In genomic region chr5:43313035-43313853, GRCh38 we compare ENCODE assay signal across 8 cellular contexts. TPM values are rescaled to one million over a fixed set of nuclear protein-coding genes. Genes with fewer than 3 reads are reported as not detected.
A peak's percentile ranks its signal among the peaks of the same experiment; 100 is the strongest.
DNase-seq lines count a peak whose midpoint lies in the region; ATAC-seq and TF ChIP-seq lines count a peak whose summit lies in the region.

HMGCS1 (minus strand) TSS chr5:43313412; CDS start chr5:43298965, 14,447 bp downstream.

- peak within 1 kb of the TSS; percentile 68 to 81 for H3K4me3 ChIP-seq in prostate gland
- peak within 1 kb of the TSS; percentile 71 for H3K4me3 ChIP-seq in urinary bladder (ENCODE audit: low read depth, low read length)

- under 1% methylated on average over 69 of the region's 70 CpGs for WGBS in prostate gland
- under 1% methylated on average over 70 of the region's 70 CpGs for WGBS in urinary bladder

- H3K27ac ChIP-seq in prostate gland, result peak within 1 kb of the TSS; percentile 90 to 92
- H3K27ac ChIP-seq in urinary bladder (ENCODE audit: low read depth), result peak within 1 kb of the TSS; percentile 90

- ATAC-seq in GM18499 (IDR thresholded peaks at IDR 0.05; ENCODE audit: insufficient read depth, unreplicated experiment) (peak; percentile 94), HG02943 (IDR thresholded peaks at IDR 0.05; ENCODE audit: low read depth, unreplicated experiment) (peak; percentile 96), left ventricle myocardium superior (peak; percentile 98)

- TF ChIP-seq CTCF in prostate gland (IDR thresholded peaks at IDR 0.05), result peak in 2 of 4 experiments; percentile 6 to 12

- no peaks in the 10 kb centered on the region for H3K9me3 ChIP-seq in prostate gland

- intact Hi-C loops in T-helper 2 cell treated with Interferon-gamma antibody and Interleukin-4, amounts not matched to agents 100 ng/mL and 5 ng/mL, for 36 hours (cut with micrococcal nuclease), result loop anchor here (1.0 to 5.0 kb wide), 18 partner anchors 9 to 1494 kb away; partner anchors contain the start of genes ANXA2R, C5orf34, MRPS30 and NIM1K
- intact Hi-C loops in left ventricle myocardium superior (cut with micrococcal nuclease), result loop anchor here (5.0 kb wide), 1 partner anchor 191 kb away; the partner anchor contains the start of gene ZNF131
- intact Hi-C loops in prostate gland (cut with DNase I), result loop anchor here (5.0 to 10.0 kb wide), 5 partner anchors 169 to 1494 kb away; partner anchors contain the start of genes MRPS30, TMEM267 and ZNF131

- DNase-seq in NCI-H187 treated with DMSO at 0.1 percent for 48 hours (lab: John Stamatoyannopoulos, UW), result peak; percentile 99
- DNase-seq in anterior cingulate cortex (lab: John Stamatoyannopoulos, UW), result peak; percentile 85 to 100 (median 99)
- DNase-seq in left ventricle myocardium superior, result peak; percentile 97
- peak; percentile 98 for DNase-seq in prostate gland (ENCODE audit: low spot score)

- peak; percentile 99 for TF ChIP-seq POLR2A in prostate gland (IDR thresholded peaks at IDR 0.05)

- H3K36me3 ChIP-seq in prostate gland (no peaks in the 10 kb centered on the region), urinary bladder (ENCODE audit: insufficient read depth) (no peaks in the 10 kb centered on the region)

- H3K27me3 ChIP-seq in prostate gland (replicated peaks; ENCODE audit: insufficient read depth), result no peaks in the 10 kb centered on the region

- H3K4me1 ChIP-seq in prostate gland (replicated peaks) (no peaks in the 10 kb centered on the region), urinary bladder (ENCODE audit: insufficient read depth) (peaks cover 4% of the 10 kb centered on the region)

RNA-seq across cellular contexts. Expression of gene HMGCS1, which starts in this region (rescaled TPM):
- 78.6 and 80.2 TPM in 2 replicates for total RNA-seq in T-helper 2 cell treated with Interferon-gamma antibody and Interleukin-4, amounts not matched to agents 100 ng/mL and 5 ng/mL, for 36 hours
- 25.4 TPM for total RNA-seq in left ventricle myocardium superior
- 10 to 100 TPM; 15.5 to 29.2 TPM for total RNA-seq in prostate gland
- total RNA-seq in urinary bladder, result 108 TPM
- 22.8 TPM for polyA plus RNA-seq in urinary bladder

Comparison
In these comparisons a context has a peak if more than half of its experiments do, and no peak if none do; other contexts are left out.
1. Peak in every context shown above with its lines: DNase-seq, ATAC-seq, H3K4me3 ChIP-seq and H3K27ac ChIP-seq.